25 cellular contexts compared by ENCODE assay signal in genomic region chr13:63367522-63368198, GRCh38.
A peak's percentile ranks its signal among the peaks of the same experiment; 100 is the strongest.
DNase-seq lines count a peak whose midpoint lies in the region; ATAC-seq, FAIRE-seq and TF ChIP-seq lines count a peak whose summit lies in the region.
"Had no signal": no experiment of that assay in that cellular context is flagged by ENCODE, and none has a peak within 500 bp of the region (broad histone marks: within the 10 kb centered on the region; RNA-seq: fewer than 3 reads in every experiment).

No MANE protein-coding gene starts in this region.

- intact Hi-C loops in IMR-90 (cut with micrococcal nuclease): no loop called here

- TF ChIP-seq POLR2A in IMR-90 (IDR thresholded peaks at IDR 0.05; ENCODE audit: low read depth, low read length): no peak

- H3K14ac ChIP-seq in IMR-90 (replicated peaks; ENCODE audit: low read depth, low read length): no peak overlapping the region

- H3K4me2 ChIP-seq in IMR-90 (ENCODE audit: low read depth, low read length): no peak overlapping the region

- H3K9me3 ChIP-seq in IMR-90 (ENCODE audit: control insufficient read depth, insufficient read depth, low read length) (no peaks in the 10 kb centered on the region), BE2C (no peaks in the 10 kb centered on the region), SJCRH30 (replicated peaks) (no peaks in the 10 kb centered on the region)

- POLR2A ChIA-PET in IMR-90 (lab: Charles Lee; ENCODE audit: unreplicated experiment): no interaction called here

- no peak overlapping the region for H3K4ac ChIP-seq in IMR-90 (ENCODE audit: low read depth, low read length)

- no peak for TF ChIP-seq CTCF in IMR-90 (conservative IDR thresholded peaks at IDR 0.05; ENCODE audit: low read depth, low read length)
- TF ChIP-seq CTCF in bronchial epithelial cell (IDR thresholded peaks at IDR 0.05; ENCODE audit: insufficient read depth, low read length, severe bottlenecking): no peak
- TF ChIP-seq CTCF in BE2C (IDR thresholded peaks at IDR 0.05; ENCODE audit: low read depth, low read length): no peak

- 50% methylated on average over 1 of the region's 3 CpGs; no CpG with 5 or more reads in 1 of the 2 experiments for WGBS in IMR-90 (ENCODE audit: extremely low coverage in 2 of 2, insufficient read length in 1 of 2), 2 experiments

- H2BK5ac ChIP-seq in IMR-90 (ENCODE audit: low read depth, low read length, poor library complexity, severe bottlenecking): no peak overlapping the region

- no peak for ATAC-seq in IMR-90 (ENCODE audit: low read depth)
- ATAC-seq: Right ventricle myocardium inferior had no signal

- no peak overlapping the region for H3K18ac ChIP-seq in IMR-90 (ENCODE audit: low read depth, low read length)

- H3K4me3 ChIP-seq in IMR-90 (ENCODE audit: insufficient read depth, low read depth, low read length) (no peak overlapping the region), bronchial epithelial cell (ENCODE audit: low read depth, low read length) (no peak overlapping the region), BE2C (ENCODE audit: low read depth, low read length) (no peak overlapping the region), SJCRH30 (no peak overlapping the region)
- H3K4me3 ChIP-seq: SK-N-MC had no signal

- H4K8ac ChIP-seq in IMR-90 (ENCODE audit: low read depth in 2 of 2, low read length in 2 of 2): no peak overlapping the region

- H3K9ac ChIP-seq in IMR-90 (ENCODE audit: low read depth, low read length): no peak overlapping the region

- no peak overlapping the region for H3K56ac ChIP-seq in IMR-90 (ENCODE audit: extremely low read depth, insufficient read depth, low read length)

- peak; percentile 2 for DNase-seq in AG08395 (ENCODE audit: low spot score)
- DNase-seq in IMR-90: no peak
- DNase-seq in bronchial epithelial cell (ENCODE audit: low read depth): no peak
- DNase-seq in islet precursor cell: peak; percentile 50
- no peak for DNase-seq in BE2C
- DNase-seq in DMS 273 (lab: John Stamatoyannopoulos, UW; ENCODE audit: unreplicated experiment): no peak
- DNase-seq in NCI-H1436 (lab: John Stamatoyannopoulos, UW): no peak
- DNase-seq in SJCRH30: no peak
- DNase-seq: ACHN; AML-193; Calu3; CD8-positive, alpha-beta memory T cell; DMS53; EL; GF-D8; GOT3; NCI-H1694 treated with DMSO at 0.1 percent for 48 hours; NCI-H2081 treated with DMSO at 0.1 percent for 48 hours; NCI-H446 treated with DMSO at 0.1 percent for 48 hours; NCI-H526 treated with DMSO at 0.1 percent for 48 hours had no signal

- H2BK20ac ChIP-seq in IMR-90 (ENCODE audit: low read depth, low read length): no peak overlapping the region

- H3K27ac ChIP-seq in IMR-90 (ENCODE audit: insufficient read depth, low read length): no peak overlapping the region
- H3K27ac ChIP-seq in SJCRH30: no peak overlapping the region
- H3K27ac ChIP-seq: 22Rv1, C4-2B, SK-N-MC had no signal

- H4K91ac ChIP-seq in IMR-90 (ENCODE audit: insufficient read depth, low read depth, low read length): no peak overlapping the region

- H3K23ac ChIP-seq in IMR-90 (ENCODE audit: low read depth, low read length): no peak overlapping the region

- peak overlapping the region; percentile 3 for H2AFZ ChIP-seq in IMR-90 (replicated peaks; ENCODE audit: low read length, poor library complexity)

- TF ChIP-seq RAD21 in IMR-90 (IDR thresholded peaks at IDR 0.05; ENCODE audit: low read length): no peak

- dilution Hi-C loops in IMR-90 (cut with HindIII; ENCODE audit: low sequenced_read_pairs, unreplicated experiment): no loop called here

- H3K79me1 ChIP-seq in IMR-90 (ENCODE audit: low read depth in 1 of 2, low read length in 2 of 2): no peaks in the 10 kb centered on the region

- in situ Hi-C loops in IMR-90 (cut with MboI; ENCODE audit: low sequenced_read_pairs): no loop called here

- H3K36me3 ChIP-seq in IMR-90 (ENCODE audit: control insufficient read depth, insufficient read depth, low read length): no peaks in the 10 kb centered on the region
- H3K36me3 ChIP-seq in bronchial epithelial cell (ENCODE audit: control insufficient read depth, insufficient read depth, low read length): no peaks in the 10 kb centered on the region
- no peaks in the 10 kb centered on the region for H3K36me3 ChIP-seq in BE2C
- H3K36me3 ChIP-seq in SJCRH30: no peaks in the 10 kb centered on the region

- no peaks in the 10 kb centered on the region for H4K20me1 ChIP-seq in IMR-90 (ENCODE audit: insufficient read depth, low read length)

- BruUV-seq in IMR-90 (replicated peaks; lab: Mats Ljungman, UMichigan): no TSS peak

- FAIRE-seq in bronchial epithelial cell (lab: Jason Lieb, UNC): peak; percentile 64
- FAIRE-seq: GM18507 had no signal

- H3K4me1 ChIP-seq in IMR-90 (ENCODE audit: control insufficient read depth, insufficient read depth, low read length) (no peaks in the 10 kb centered on the region), BE2C (no peaks in the 10 kb centered on the region), SJCRH30 (no peaks in the 10 kb centered on the region)

- no peak overlapping the region for H2BK120ac ChIP-seq in IMR-90 (ENCODE audit: low read depth, low read length)

- no peaks in the 10 kb centered on the region for H3K9me1 ChIP-seq in IMR-90 (ENCODE audit: insufficient read depth, low read length)

- CTCF ChIA-PET in IMR-90 (lab: Yijun Ruan, JAX): no interaction called here

- H4K5ac ChIP-seq in IMR-90 (ENCODE audit: low read depth, low read length): no peak overlapping the region

- no peak overlapping the region for H2BK15ac ChIP-seq in IMR-90 (ENCODE audit: low read depth, low read length)

- H3K27me3 ChIP-seq in IMR-90 (ENCODE audit: control insufficient read depth, insufficient read depth, low read length) (no peaks in the 10 kb centered on the region), bronchial epithelial cell (ENCODE audit: control insufficient read depth, insufficient read depth, low read length) (no peaks in the 10 kb centered on the region), BE2C (no peaks in the 10 kb centered on the region), SJCRH30 (no peaks in the 10 kb centered on the region)

- no peak overlapping the region for H2AK9ac ChIP-seq in IMR-90 (replicated peaks; ENCODE audit: low read depth, low read length, poor library complexity)

- H2AK5ac ChIP-seq in IMR-90 (ENCODE audit: low read depth, low read length): no peak overlapping the region

TF ChIP-seq in IMR-90, 13 proteins besides CTCF, POLR2A, EP300 and RAD21:
- TF ChIP-seq FOS (IDR thresholded peaks at IDR 0.05; ENCODE audit: low read depth, low read length) (no peak), MXI1 (IDR thresholded peaks at IDR 0.05; ENCODE audit: borderline replicate concordance, low read depth, low read length) (no peak)

Comparison
In these comparisons a context has a peak if more than half of its experiments do, and no peak if none do; other contexts are left out.
1. DNase-seq: peak in AG08395 (single experiment) and islet precursor cell (single experiment); none in IMR-90 (single experiment), bronchial epithelial cell (single experiment), BE2C (single experiment), DMS 273 (single experiment), NCI-H1436 (single experiment) and SJCRH30 (0 of 2).